In genomic region chr9:128607642-128608350, GRCh38 we compare ENCODE assay signal across 10 cellular contexts. TPM values are rescaled to one million over a fixed set of nuclear protein-coding genes. Genes with fewer than 3 reads are reported as not detected.
DNase-seq lines count a peak whose midpoint lies in the region; ATAC-seq and TF ChIP-seq lines count a peak whose summit lies in the region.
"Had no signal": no experiment of that assay in that cellular context is flagged by ENCODE, and none has a peak within 500 bp of the region (broad histone marks: within the 10 kb centered on the region; RNA-seq: fewer than 3 reads in every experiment).

No MANE protein-coding gene starts in this region.

- WGBS in mammary epithelial cell (ENCODE audit: low coverage, missing lambda C conversion rate), result 43% methylated on average over 16 of the region's 16 CpGs
- 85 to 93% methylated on average over 13 to 16 of the region's 16 CpGs for WGBS in thyroid gland, 2 donors

- TSS peak; percentile 77 for BruUV-seq in mammary epithelial cell (replicated peaks; lab: Mats Ljungman, UMichigan)

- CTCF ChIA-PET in mammary epithelial cell (lab: Charles Lee; ENCODE audit: low non-redundant PET), result no interaction called here

- H4K20me1 ChIP-seq in mammary epithelial cell (ENCODE audit: insufficient read depth, low read length), result no peaks in the 10 kb centered on the region

- H2AFZ ChIP-seq in mammary epithelial cell (ENCODE audit: low read depth, low read length), result no peak overlapping the region

- dilution Hi-C loops in mammary epithelial cell (cut with HindIII; ENCODE audit: low sequenced_read_pairs), result loop anchor here (5.0 kb wide), 1 partner anchor 85 kb away; no protein-coding TSS in a partner anchor

- H3K9me3 ChIP-seq in mammary epithelial cell (replicated peaks; ENCODE audit: insufficient read depth, low read length) (no peaks in the 10 kb centered on the region), thyroid gland (no peaks in the 10 kb centered on the region)

- intact Hi-C loops in mammary epithelial cell (cut with micrococcal nuclease) (no loop called here), thyroid gland (cut with DNase I) (no loop called here)

- DNase-seq in NCI-H2107 (lab: John Stamatoyannopoulos, UW) (peak; percentile 72), mammary epithelial cell (no peak), iPS-NIHi11 (ENCODE audit: low spot score) (peak; percentile 49), thyroid gland (peak; percentile 20 to 50), cortex of kidney (lab: John Stamatoyannopoulos, UW) (no peak)
- DNase-seq: NK-92 treated with Interleukin-12 subunit alpha and Interleukin-12 subunit beta, amount 100 ng/mL, for 24 hours had no signal

- in situ Hi-C loops in mammary epithelial cell (cut with MboI; ENCODE audit: low sequenced_read_pairs in 2 of 2), result no loop called here

- H3K9ac ChIP-seq in mammary epithelial cell (ENCODE audit: insufficient read depth, low read length), result no peak overlapping the region

- H3K4me2 ChIP-seq in mammary epithelial cell (ENCODE audit: insufficient read depth, low read depth, low read length), result no peak overlapping the region

- H3K4me1 ChIP-seq in mammary epithelial cell (ENCODE audit: insufficient read depth, low read length), result no peaks in the 10 kb centered on the region
- H3K4me1 ChIP-seq in thyroid gland, result no peaks in the 10 kb centered on the region

- ATAC-seq in HG03565 (IDR thresholded peaks at IDR 0.05; ENCODE audit: unreplicated experiment) (no peak), GM18867 (IDR thresholded peaks at IDR 0.05; ENCODE audit: unreplicated experiment) (no peak)

- H3K27ac ChIP-seq in mammary epithelial cell (ENCODE audit: insufficient read depth, low read depth, low read length) (no peak overlapping the region), thyroid gland (peak overlapping the region in 1 of 3 donors; percentile 1)
- H3K27ac ChIP-seq: cardiac muscle cell had no signal

- H3K4me3 ChIP-seq in mammary epithelial cell (replicated peaks in 1 of 3; ENCODE audit: insufficient read depth in 1 of 3, low read depth in 2 of 3, low read length in 3 of 3) (no peak overlapping the region), thyroid gland (replicated peaks in 1 of 3) (no peak overlapping the region)
- H3K4me3 ChIP-seq: cardiac muscle cell, lung had no signal

- H3K27me3 ChIP-seq in mammary epithelial cell (ENCODE audit: insufficient read depth, low read length), result no peaks in the 10 kb centered on the region
- H3K27me3 ChIP-seq in thyroid gland, result no peaks in the 10 kb centered on the region
- H3K27me3 ChIP-seq: cardiac muscle cell had no signal

- H3K36me3 ChIP-seq in mammary epithelial cell (ENCODE audit: insufficient read depth, low read length) (peaks cover 52% of the 10 kb centered on the region), thyroid gland (peaks cover 90 to 92% of the 10 kb centered on the region in 2 donors)

- H3K79me2 ChIP-seq in mammary epithelial cell (ENCODE audit: insufficient read depth, low read length), result no peaks in the 10 kb centered on the region

- no peak for TF ChIP-seq CTCF in mammary epithelial cell (conservative IDR thresholded peaks at IDR 0.05 in 1 of 2, IDR thresholded peaks at IDR 0.05 in 1 of 2; ENCODE audit: extremely low read depth in 1 of 2, insufficient read depth in 1 of 2, low read depth in 1 of 2, low read length in 2 of 2)
- TF ChIP-seq CTCF in thyroid gland (IDR thresholded peaks at IDR 0.05), result no peak

- no peak for TF ChIP-seq POLR2A in thyroid gland (IDR thresholded peaks at IDR 0.05)

RNA-seq across cellular contexts. Expression of gene DYNC2I2, which starts 48.9 kb away (rescaled TPM):
- total RNA-seq in mammary epithelial cell, result 10 to 100 TPM; 28.5 to 54.4 TPM
- polyA plus RNA-seq in mammary epithelial cell, result 60.7 TPM
- 46.9 TPM for polyA minus RNA-seq in mammary epithelial cell
- total RNA-seq in thyroid gland, result 100 to 1,000 TPM in 2 of 4 donors, 10 to 100 TPM in 2; 86.1 to 179 (median 132) TPM

RNA-seq across cellular contexts. Expression of gene SPTAN1, which starts 55.4 kb away (rescaled TPM):
- 100 to 1,000 TPM; 257 to 307 TPM for total RNA-seq in mammary epithelial cell
- 97.7 TPM for polyA plus RNA-seq in mammary epithelial cell
- polyA minus RNA-seq in mammary epithelial cell, result 1,181 TPM
- 100 to 1,000 TPM; 189 to 307 (median 278) TPM for total RNA-seq in thyroid gland

Comparison
In these comparisons a context has a peak if more than half of its experiments do, and no peak if none do; other contexts are left out.
1. DNase-seq: peak in NCI-H2107 (single experiment), iPS-NIHi11 (single experiment) and thyroid gland (2 of 2); none in mammary epithelial cell (single experiment) and cortex of kidney (single experiment).